15 cellular contexts compared by ENCODE assay signal in the genomic region with DNA sequence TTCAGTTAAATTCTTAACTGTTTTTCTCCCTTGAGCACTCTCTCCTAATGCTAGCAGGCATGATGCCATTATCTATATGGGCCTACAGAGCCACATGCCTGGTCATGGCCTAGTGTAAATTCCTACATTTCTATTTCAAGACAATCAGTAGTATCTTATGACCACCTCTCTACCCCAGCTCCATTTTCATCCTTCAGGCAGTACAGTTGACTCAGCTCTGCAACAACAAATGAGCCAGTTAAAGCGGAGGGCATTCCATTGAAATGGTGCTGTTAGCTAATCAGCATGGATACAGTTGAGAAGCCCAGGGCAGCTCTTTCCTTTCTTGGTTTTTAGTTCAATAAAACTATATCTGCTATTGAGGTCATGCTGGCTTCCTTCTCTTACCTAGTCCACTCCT.
DNase-seq lines count a peak whose midpoint lies in the region; FAIRE-seq and TF ChIP-seq lines count a peak whose summit lies in the region.
"Had no signal": no experiment of that assay in that cellular context is flagged by ENCODE, and none has a peak within 500 bp of the region (broad histone marks: within the 10 kb centered on the region; RNA-seq: fewer than 3 reads in every experiment).

No MANE protein-coding gene starts in this region.

- H3K9ac ChIP-seq in NT2/D1 (ENCODE audit: insufficient read length, low read depth), result no peak overlapping the region

- H3K9me3 ChIP-seq in NT2/D1 (ENCODE audit: insufficient read depth, low read length), result no peaks in the 10 kb centered on the region

- DNase-seq in EL, result peak; percentile 25
- peak; percentile 11 for DNase-seq in NT2/D1 (ENCODE audit: low read depth, low spot score)
- DNase-seq in bronchial epithelial cell (ENCODE audit: low read depth), result peak; percentile 43
- DNase-seq in osteocyte (ENCODE audit: extremely low spot score, unreplicated experiment), result no peak
- DNase-seq in A172 (ENCODE audit: low spot score), result no peak
- no peak for DNase-seq in SHP77 (lab: John Stamatoyannopoulos, UW)
- no peak for DNase-seq in stimulated activated CD4-positive, alpha-beta T cell treated with anti-CD3 and anti-CD28 coated beads, Interleukin-4, amount 100 ng/mL, for 1 hour
- DNase-seq: AML-193; Calu3; DMS79 treated with DMSO at 0.1 percent for 48 hours; HCEC 1CT; NCI-H1436 treated with DMSO at 0.1 percent for 48 hours; NCI-H69; NK-92 treated with Interleukin-12 subunit alpha and Interleukin-12 subunit beta, amount 100 ng/mL, for 24 hours had no signal

- H3K36me3 Mint-ChIP-seq in osteocyte (ENCODE audit: unreplicated experiment), result peaks cover 19% of the 10 kb centered on the region

- TF ChIP-seq CTCF in bronchial epithelial cell (IDR thresholded peaks at IDR 0.05; ENCODE audit: insufficient read depth, low read length, severe bottlenecking) (no peak), osteocyte (IDR thresholded peaks at IDR 0.05) (no peak)

- peaks cover 15% of the 10 kb centered on the region for H3K36me3 ChIP-seq in NT2/D1 (ENCODE audit: insufficient read depth, insufficient read length, low read length)
- H3K36me3 ChIP-seq in bronchial epithelial cell (ENCODE audit: control insufficient read depth, insufficient read depth, low read length), result no peaks in the 10 kb centered on the region

- peaks cover 11% of the 10 kb centered on the region for H3K4me1 Mint-ChIP-seq in osteocyte (ENCODE audit: unreplicated experiment)

- no peaks in the 10 kb centered on the region for H3K4me1 ChIP-seq in NT2/D1 (ENCODE audit: insufficient read depth, insufficient read length)

- no peak overlapping the region for H3K4me3 Mint-ChIP-seq in osteocyte (ENCODE audit: unreplicated experiment)

- peak overlapping the region; percentile 35 for H3K27ac Mint-ChIP-seq in osteocyte (ENCODE audit: unreplicated experiment)

- no peak for FAIRE-seq in bronchial epithelial cell (lab: Jason Lieb, UNC)
- FAIRE-seq: HTR-8/SVneo had no signal

- no peak overlapping the region for H3K4me3 ChIP-seq in NT2/D1 (ENCODE audit: insufficient read length, low read depth)
- no peak overlapping the region for H3K4me3 ChIP-seq in bronchial epithelial cell (ENCODE audit: low read depth, low read length)

- no peaks in the 10 kb centered on the region for H3K27me3 Mint-ChIP-seq in osteocyte (ENCODE audit: unreplicated experiment)

- H3K9me3 Mint-ChIP-seq in osteocyte (ENCODE audit: unreplicated experiment), result no peaks in the 10 kb centered on the region

- H3K27me3 ChIP-seq in NT2/D1 (ENCODE audit: insufficient read depth, insufficient read length) (no peaks in the 10 kb centered on the region), bronchial epithelial cell (ENCODE audit: control insufficient read depth, insufficient read depth, low read length) (no peaks in the 10 kb centered on the region)

Comparison
In these comparisons a context has a peak if more than half of its experiments do, and no peak if none do; other contexts are left out.
1. DNase-seq: peak in EL (single experiment), NT2/D1 (single experiment) and bronchial epithelial cell (single experiment); none in osteocyte (single experiment), A172 (single experiment), SHP77 (0 of 2) and stimulated activated CD4-positive, alpha-beta T cell treated with anti-CD3 and anti-CD28 coated beads, Interleukin-4, amount 100 ng/mL, for 1 hour (single experiment).